ENCODE assay signal across 1 cellular context in genomic region chr2:20509766-20510490, GRCh38.
TF ChIP-seq lines count a peak whose summit lies in the region.

No MANE protein-coding gene starts in this region.

TF ChIP-seq in HepG2, 621 proteins besides CTCF, POLR2A, EP300 and RAD21 (continued from another document and continues in another):
- TF ChIP-seq ARID4A (CRISPR knock-in tag; IDR thresholded peaks at IDR 0.05; ENCODE audit: borderline replicate concordance) (no peak; the same call in 1 of the 2 replicates), NFYB (CRISPR knock-in tag; IDR thresholded peaks at IDR 0.05) (peak; percentile 93), TBX3 (IDR thresholded peaks at IDR 0.05; ENCODE audit: borderline replicate concordance) (no peak), RFXAP (CRISPR knock-in tag; IDR thresholded peaks at IDR 0.05; ENCODE audit: borderline replicate concordance) (no peak), ZNF775 (CRISPR knock-in tag; IDR thresholded peaks at IDR 0.05; ENCODE audit: borderline replicate concordance) (peak; percentile 59; the same call in 1 of the 2 replicates), ZNF407 (CRISPR knock-in tag; IDR thresholded peaks at IDR 0.05; ENCODE audit: not compliant biosample characterization) (peak; percentile 73), ZNF816 (CRISPR knock-in tag; IDR thresholded peaks at IDR 0.05; ENCODE audit: borderline replicate concordance) (no peak), PITX1 (CRISPR knock-in tag; IDR thresholded peaks at IDR 0.05) (peak; percentile 27; the same call in 1 of the 2 replicates), ZNF547 (CRISPR knock-in tag; IDR thresholded peaks at IDR 0.05) (0 out of 2 replicates have a peak, but pooled peaks have one; percentile 48), ZNF740 (CRISPR knock-in tag; IDR thresholded peaks at IDR 0.05) (no peak), ZNF614 (CRISPR knock-in tag; IDR thresholded peaks at IDR 0.05; ENCODE audit: borderline replicate concordance) (0 out of 2 replicates have a peak, but pooled peaks have one; percentile 49), TFDP1 (CRISPR knock-in tag; IDR thresholded peaks at IDR 0.05; ENCODE audit: borderline replicate concordance) (peak; percentile 65; the same call in 1 of the 2 replicates), TGIF2 (CRISPR knock-in tag; IDR thresholded peaks at IDR 0.05) (0 out of 2 replicates have a peak, but pooled peaks have one; percentile 17), ZNF574 (CRISPR knock-in tag; IDR thresholded peaks at IDR 0.05) (peak; percentile 30; the same call in 1 of the 2 replicates), USF2 (IDR thresholded peaks at IDR 0.05; ENCODE audit: low read depth, low read length) (peak; percentile 86), USF2 (CRISPR knock-in tag; IDR thresholded peaks at IDR 0.05; ENCODE audit: borderline replicate concordance) (peak; percentile 94; the same call in 1 of the 2 replicates), TCF12 (IDR thresholded peaks at IDR 0.05) (no peak), TCF12 (CRISPR knock-in tag; IDR thresholded peaks at IDR 0.05) (0 out of 2 replicates have a peak, but pooled peaks have one; percentile 28), ZNF788 (CRISPR knock-in tag; IDR thresholded peaks at IDR 0.05; ENCODE audit: borderline replicate concordance) (0 out of 2 replicates have a peak, but pooled peaks have one; percentile 39), ZBTB38 (CRISPR knock-in tag; IDR thresholded peaks at IDR 0.05) (peak; percentile 22; the same call in 1 of the 2 replicates), MIXL1 (CRISPR knock-in tag; IDR thresholded peaks at IDR 0.05) (peak; percentile 11; the same call in 1 of the 2 replicates), ZNF337 (CRISPR knock-in tag; IDR thresholded peaks at IDR 0.05; ENCODE audit: borderline replicate concordance, low read depth) (peak; percentile 67; the same call in 1 of the 2 replicates), MEF2D (CRISPR knock-in tag; IDR thresholded peaks at IDR 0.05) (peak; percentile 20; the same call in 1 of the 2 replicates), ZNF605 (CRISPR knock-in tag; IDR thresholded peaks at IDR 0.05) (peak; percentile 81), ZBTB7B (CRISPR knock-in tag; IDR thresholded peaks at IDR 0.05) (0 out of 2 replicates have a peak, but pooled peaks have one; percentile 14), ETV6 (CRISPR knock-in tag; conservative IDR thresholded peaks at IDR 0.05) (no peak), TAF1 (CRISPR knock-in tag; IDR thresholded peaks at IDR 0.05) (0 out of 2 replicates have a peak, but pooled peaks have one; percentile 22), ZNF770 (CRISPR knock-in tag; IDR thresholded peaks at IDR 0.05) (0 out of 2 replicates have a peak, but pooled peaks have one; percentile 17), MYC (CRISPR knock-in tag; IDR thresholded peaks at IDR 0.05; ENCODE audit: borderline replicate concordance) (peak; percentile 74; the same call in 1 of the 2 replicates), CBX2 (IDR thresholded peaks at IDR 0.05; ENCODE audit: low read depth, low read length) (no peak), CBX2 (CRISPR knock-in tag; IDR thresholded peaks at IDR 0.05; ENCODE audit: low read depth) (no peak), MAX (IDR thresholded peaks at IDR 0.05) (peak; percentile 86), CREBL2 (CRISPR knock-in tag; IDR thresholded peaks at IDR 0.05; ENCODE audit: borderline replicate concordance) (peak; percentile 16; the same call in 1 of the 2 replicates), ZNF564 (CRISPR knock-in tag; IDR thresholded peaks at IDR 0.05) (no peak), PHF21A (CRISPR knock-in tag; IDR thresholded peaks at IDR 0.05) (peak; percentile 43; the same call in 1 of the 2 replicates)
